ENCODE assay signal across 13 cellular contexts in the genomic region with DNA sequence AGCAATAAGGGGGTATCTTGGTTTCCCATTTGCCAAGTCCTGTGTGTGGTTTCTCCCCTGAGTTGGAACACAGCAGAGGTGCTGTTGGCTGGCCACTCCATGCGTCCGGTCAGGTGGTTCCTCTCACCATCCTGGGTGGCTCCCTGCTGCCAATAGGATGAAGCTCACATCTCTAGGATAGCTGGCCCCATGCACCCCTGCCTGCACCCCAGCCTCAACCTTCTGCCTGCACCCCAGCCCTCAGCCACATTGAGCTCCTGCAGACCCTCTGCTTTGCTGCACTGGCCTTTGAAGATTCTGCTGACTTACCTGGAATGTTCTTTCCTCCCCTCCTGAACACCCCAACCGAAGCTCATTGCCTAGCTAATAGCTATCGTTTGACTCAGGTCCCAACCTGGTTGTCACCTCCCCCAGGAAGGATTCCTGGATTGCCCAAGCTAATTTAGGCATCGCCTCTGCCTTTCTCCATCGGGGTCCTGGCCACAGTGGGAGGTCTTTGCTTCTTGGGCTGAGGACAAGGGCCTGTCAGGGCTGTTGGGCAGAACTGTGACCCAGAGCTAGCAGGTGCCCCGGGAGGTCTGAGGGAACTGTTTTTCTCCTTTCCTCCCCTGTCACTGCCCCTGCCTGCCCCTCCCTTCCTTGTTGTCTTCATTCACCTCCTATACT. TPM values are rescaled to one million over a fixed set of nuclear protein-coding genes. Genes with fewer than 3 reads are reported as not detected.
DNase-seq lines count a peak whose midpoint lies in the region; ATAC-seq and TF ChIP-seq lines count a peak whose summit lies in the region.
"Had no signal": no experiment of that assay in that cellular context is flagged by ENCODE, and none has a peak within 500 bp of the region (broad histone marks: within the 10 kb centered on the region; RNA-seq: fewer than 3 reads in every experiment).

No MANE protein-coding gene starts in this region.

- peaks cover 19% of the 10 kb centered on the region for H3K4me1 Mint-ChIP-seq in activated T-cell treated with anti-CD3 and anti-CD28 coated beads, Interleukin-2, amount 50 U/mL, for 72 hours (ENCODE audit: low read depth)
- H3K4me1 Mint-ChIP-seq in brain (peaks cover 40% of the 10 kb centered on the region), mesothelial cell of epicardium (peaks cover 23% of the 10 kb centered on the region)
- H3K4me1 Mint-ChIP-seq in stimulated activated memory B cell treated with anti-CD40 and anti-IgM and Interleukin-4, amounts not matched to agents 10 μg/mL and 1 μg/mL and 100 μg/mL, for 72 hours = peaks cover 27% of the 10 kb centered on the region

- no peaks in the 10 kb centered on the region for H3K9me3 Mint-ChIP-seq in activated T-cell treated with anti-CD3 and anti-CD28 coated beads, Interleukin-2, amount 50 U/mL, for 72 hours
- H3K9me3 Mint-ChIP-seq in brain = no peaks in the 10 kb centered on the region
- H3K9me3 Mint-ChIP-seq in mesothelial cell of epicardium = no peaks in the 10 kb centered on the region
- H3K9me3 Mint-ChIP-seq in stimulated activated memory B cell treated with anti-CD40 and anti-IgM and Interleukin-4, amounts not matched to agents 10 μg/mL and 1 μg/mL and 100 μg/mL, for 72 hours = no peaks in the 10 kb centered on the region
- H3K9me3 Mint-ChIP-seq: activated naive CD8-positive, alpha-beta T cell treated with anti-CD3 and anti-CD28 coated beads, Interleukin-2, amount 10 ng/mL, durations not matched to agents 7 days and 5 days; nephron progenitor cell had no signal

- peak overlapping the region in 3 of 4 donors; percentile 83 to 93 (median 85) for H3K27ac ChIP-seq in tibial nerve
- H3K27ac ChIP-seq: SJSA1 had no signal

- no peaks in the 10 kb centered on the region for H3K9me3 ChIP-seq in tibial nerve
- H3K9me3 ChIP-seq: SJSA1 had no signal

- peaks cover 0 to 36% (median 15%) of the 10 kb centered on the region in 4 donors for H3K4me1 ChIP-seq in tibial nerve

- H3K36me3 ChIP-seq in tibial nerve = no peaks in the 10 kb centered on the region
- H3K36me3 ChIP-seq: SJSA1 had no signal

- H3K36me3 Mint-ChIP-seq in activated T-cell treated with anti-CD3 and anti-CD28 coated beads, Interleukin-2, amount 50 U/mL, for 72 hours (ENCODE audit: insufficient read depth in 2 of 2) = no peaks in the 10 kb centered on the region
- H3K36me3 Mint-ChIP-seq in brain (no peaks in the 10 kb centered on the region), mesothelial cell of epicardium (no peaks in the 10 kb centered on the region)
- H3K36me3 Mint-ChIP-seq in stimulated activated memory B cell treated with anti-CD40 and anti-IgM and Interleukin-4, amounts not matched to agents 10 μg/mL and 1 μg/mL and 100 μg/mL, for 72 hours = no peaks in the 10 kb centered on the region
- H3K36me3 Mint-ChIP-seq: activated CD8-positive, alpha-beta memory T cell treated with anti-CD3 and anti-CD28 coated beads, Interleukin-2, amount 10 ng/mL, durations not matched to agents 7 days and 5 days; activated naive CD8-positive, alpha-beta T cell treated with anti-CD3 and anti-CD28 coated beads, Interleukin-2, amount 10 ng/mL, durations not matched to agents 7 days and 5 days had no signal

- 87 to 88% methylated on average over 7 of the region's 7 CpGs for WGBS in tibial nerve, 2 donors

- no peaks in the 10 kb centered on the region for H3K27me3 ChIP-seq in tibial nerve
- H3K27me3 ChIP-seq: SJSA1 had no signal

- H3K4me3 Mint-ChIP-seq in activated T-cell treated with anti-CD3 and anti-CD28 coated beads, Interleukin-2, amount 50 U/mL, for 72 hours = peak overlapping the region; percentile 19 to 88
- H3K4me3 Mint-ChIP-seq in brain = peak overlapping the region in 4 of 5 experiments; percentile 48 to 90 (median 70)
- H3K4me3 Mint-ChIP-seq in mesothelial cell of epicardium = no peak overlapping the region
- H3K4me3 Mint-ChIP-seq in stimulated activated memory B cell treated with anti-CD40 and anti-IgM and Interleukin-4, amounts not matched to agents 10 μg/mL and 1 μg/mL and 100 μg/mL, for 72 hours = no peak overlapping the region

- TF ChIP-seq POLR2A in tibial nerve (IDR thresholded peaks at IDR 0.05) = no peak

- no peak overlapping the region for H3K4me3 ChIP-seq in tibial nerve
- H3K4me3 ChIP-seq: SJSA1 had no signal

- no peak overlapping the region for H3K27ac Mint-ChIP-seq in activated T-cell treated with anti-CD3 and anti-CD28 coated beads, Interleukin-2, amount 50 U/mL, for 72 hours
- H3K27ac Mint-ChIP-seq in brain (peak overlapping the region in 2 of 5 experiments; percentile 37 to 77), mesothelial cell of epicardium (peak overlapping the region; percentile 91)
- H3K27ac Mint-ChIP-seq in stimulated activated memory B cell treated with anti-CD40 and anti-IgM and Interleukin-4, amounts not matched to agents 10 μg/mL and 1 μg/mL and 100 μg/mL, for 72 hours = no peak overlapping the region
- H3K27ac Mint-ChIP-seq: activated CD8-positive, alpha-beta memory T cell treated with anti-CD3 and anti-CD28 coated beads, Interleukin-2, amount 10 ng/mL, durations not matched to agents 7 days and 5 days; activated naive CD8-positive, alpha-beta T cell treated with anti-CD3 and anti-CD28 coated beads, Interleukin-2, amount 10 ng/mL, durations not matched to agents 7 days and 5 days; nephron progenitor cell had no signal

- no peaks in the 10 kb centered on the region for H3K27me3 Mint-ChIP-seq in activated T-cell treated with anti-CD3 and anti-CD28 coated beads, Interleukin-2, amount 50 U/mL, for 72 hours (ENCODE audit: low read depth)
- H3K27me3 Mint-ChIP-seq in brain (peaks cover 9% of the 10 kb centered on the region), mesothelial cell of epicardium (ENCODE audit: low read depth) (peaks cover 13% of the 10 kb centered on the region)
- no peaks in the 10 kb centered on the region for H3K27me3 Mint-ChIP-seq in stimulated activated memory B cell treated with anti-CD40 and anti-IgM and Interleukin-4, amounts not matched to agents 10 μg/mL and 1 μg/mL and 100 μg/mL, for 72 hours

- no peak for DNase-seq in activated T-cell treated with anti-CD3 and anti-CD28 coated beads, Interleukin-2, amount 50 U/mL, for 72 hours
- no peak for DNase-seq in activated T-cell treated with anti-CD3 and anti-CD28 coated beads, Interleukin-2, amount 50 U/mL, for 1 hour
- DNase-seq in mesothelial cell of epicardium (ENCODE audit: low spot score in 2 of 2, unreplicated experiment in 2 of 2) (no peak), tibial nerve (ENCODE audit: low spot score in 2 of 2) (no peak), NCI-H226 (no peak)
- DNase-seq: activated CD8-positive, alpha-beta memory T cell treated with anti-CD3 and anti-CD28 coated beads, Interleukin-2, amount 10 ng/mL, durations not matched to agents 7 days and 5 days; activated naive CD8-positive, alpha-beta T cell treated with anti-CD3 and anti-CD28 coated beads, Interleukin-2, amount 10 ng/mL, durations not matched to agents 7 days and 5 days; stimulated activated CD4-positive, alpha-beta T cell treated with anti-CD3 and anti-CD28 coated beads, Interleukin-4, amount 100 ng/mL, for 1 hour had no signal

- TF ChIP-seq EP300 in tibial nerve (IDR thresholded peaks at IDR 0.05) = no peak

- no peak for ATAC-seq in activated T-cell treated with anti-CD3 and anti-CD28 coated beads, Interleukin-2, amount 50 U/mL, for 72 hours (replicated peaks in 1 of 2)
- ATAC-seq in stimulated activated memory B cell treated with anti-CD40 and anti-IgM and Interleukin-4, amounts not matched to agents 10 μg/mL and 1 μg/mL and 100 μg/mL, for 72 hours = no peak
- no peak for ATAC-seq in GM21360 (IDR thresholded peaks at IDR 0.05; ENCODE audit: unreplicated experiment)
- ATAC-seq: activated CD8-positive, alpha-beta memory T cell treated with anti-CD3 and anti-CD28 coated beads, Interleukin-2, amount 10 ng/mL, durations not matched to agents 7 days and 5 days had no signal

- TF ChIP-seq CTCF in brain (conservative IDR thresholded peaks at IDR 0.05) (no peak), mesothelial cell of epicardium (IDR thresholded peaks at IDR 0.05; ENCODE audit: unreplicated experiment) (no peak), tibial nerve (IDR thresholded peaks at IDR 0.05) (no peak)

RNA-seq across cellular contexts. Expression of a gene that starts 36.6 kb away (rescaled TPM):
- total RNA-seq in activated T-cell treated with anti-CD3 and anti-CD28 coated beads, Interleukin-2, amount 50 U/mL, for 72 hours = 10 to 100 TPM; 47.6 to 65.5 TPM
- polyA plus RNA-seq in brain (ENCODE audit: insufficient read depth, low read depth, low replicate concordance) = 34.2 TPM
- total RNA-seq in mesothelial cell of epicardium (15.5 to 17.9 TPM (median 17.3 TPM) in 3 replicates), tibial nerve (10 to 100 TPM; 11.1 to 13.6 (median 13.3) TPM)

Comparison
In these comparisons a context has a peak if more than half of its experiments do, and no peak if none do; other contexts are left out.
1. H3K4me3 Mint-ChIP-seq: peak in activated T-cell treated with anti-CD3 and anti-CD28 coated beads, Interleukin-2, amount 50 U/mL, for 72 hours (2 of 2) and brain (4 of 5); none in mesothelial cell of epicardium (single experiment) and stimulated activated memory B cell treated with anti-CD40 and anti-IgM and Interleukin-4, amounts not matched to agents 10 μg/mL and 1 μg/mL and 100 μg/mL, for 72 hours (single experiment).